Comparison of ENCODE assay signal across 1 cellular context in genomic region chr2:127906206-127906926, GRCh38.
A peak's percentile ranks its signal among the peaks of the same experiment; 100 is the strongest.
TF ChIP-seq lines count a peak whose summit lies in the region.

No MANE protein-coding gene starts in this region.

TF ChIP-seq in H1, 55 proteins besides CTCF, POLR2A, EP300 and RAD21:
- TF ChIP-seq JUN (IDR thresholded peaks at IDR 0.05; ENCODE audit: low read depth, low read length) (no peak), EGR1 (IDR thresholded peaks at IDR 0.05; ENCODE audit: borderline replicate concordance, low read depth, low read length) (0 out of 2 replicates have a peak, but pooled peaks have one; percentile 18), MAX (IDR thresholded peaks at IDR 0.05) (peak; percentile 80), E2F6 (IDR thresholded peaks at IDR 0.05) (peak; percentile 73)
TF ChIP-seq in H1: peak in this region for 3.
